16 cellular contexts compared by ENCODE assay signal in genomic region chr7:83475403-83475802, GRCh38.
A peak's percentile ranks its signal among the peaks of the same experiment; 100 is the strongest.
DNase-seq lines count a peak whose midpoint lies in the region; ATAC-seq, FAIRE-seq and TF ChIP-seq lines count a peak whose summit lies in the region.
"Had no signal": no experiment of that assay in that cellular context is flagged by ENCODE, and none has a peak within 500 bp of the region (broad histone marks: within the 10 kb centered on the region; RNA-seq: fewer than 3 reads in every experiment).

No MANE protein-coding gene starts in this region.

- peaks cover 5% of the 10 kb centered on the region for H3K9me3 Mint-ChIP-seq in CD4-positive, alpha-beta T cell
- H3K9me3 Mint-ChIP-seq: activated naive CD4-positive, alpha-beta T cell treated with anti-CD3 and anti-CD28 coated beads for 36 hours had no signal

- 0 out of 3 replicates have a peak, but pooled peaks cover 2% of the 10 kb centered on the region for H3K4me1 ChIP-seq in A549
- peaks cover 7% of the 10 kb centered on the region; the same call in 1 of the 2 replicates for H3K4me1 ChIP-seq in Panc1 (ENCODE audit: control insufficient read depth, insufficient read depth, low read length)
- no peaks in the 10 kb centered on the region for H3K4me1 ChIP-seq in foreskin keratinocyte

- 73% methylated on average over 6 of the region's 6 CpGs for WGBS in A549 (ENCODE audit: missing lambda C conversion rate)
- 61 to 80% methylated on average over 6 of the region's 6 CpGs for WGBS in lower leg skin, 2 donors

- intact Hi-C loops in Panc1 (cut with micrococcal nuclease; ENCODE audit: unreplicated experiment) (no loop called here), posterior vena cava (cut with DNase I) (no loop called here), lower leg skin (cut with DNase I; ENCODE audit: low total_unique reads) (no loop called here)
- intact Hi-C loops in CD4-positive, alpha-beta T cell (cut with DNase I, micrococcal nuclease) = no loop called here

- H3K4me3 ChIP-seq in A549 (no peak overlapping the region), GM06990 (replicated peaks; ENCODE audit: low read depth, low read length) (no peak overlapping the region), Panc1 (ENCODE audit: low read depth in 2 of 2, low read length in 2 of 2) (no peak overlapping the region), lower leg skin (ENCODE audit: low read depth, poor library complexity, severe bottlenecking) (no peak overlapping the region)
- H3K4me3 ChIP-seq: thoracic aorta had no signal

- H3K36me3 ChIP-seq in GM06990 (ENCODE audit: control insufficient read depth, insufficient read depth, low read length) (no peaks in the 10 kb centered on the region), Panc1 (ENCODE audit: control insufficient read depth, insufficient read depth, low read length) (no peaks in the 10 kb centered on the region)
- H3K36me3 ChIP-seq: thoracic aorta had no signal

- H3K4me1 Mint-ChIP-seq in CD4-positive, alpha-beta T cell (ENCODE audit: low read depth) = no peaks in the 10 kb centered on the region

- DNase-seq in A549 (ENCODE audit: low read depth in 1 of 2, low spot score in 1 of 2) = peak in 1 of 2 experiments; percentile 29
- DNase-seq in GM06990 (ENCODE audit: extremely low read depth, insufficient read length) = no peak
- DNase-seq in Panc1 (ENCODE audit: low read depth, low spot score) = no peak
- DNase-seq in foreskin keratinocyte = peak in 1 of 2 donors; percentile 5
- DNase-seq in posterior vena cava (ENCODE audit: low spot score) = no peak
- DNase-seq in lower leg skin (ENCODE audit: low spot score in 2 of 2) = no peak
- DNase-seq in SIG-M5 (lab: John Stamatoyannopoulos, UW) = no peak
- no peak for DNase-seq in CD4-positive, alpha-beta T cell
- DNase-seq: activated naive CD4-positive, alpha-beta T cell treated with anti-CD3 and anti-CD28 coated beads for 36 hours; AML-193; effector CD8-positive, alpha-beta T cell; EL; left colon; NCI-H2107 had no signal

- no TSS peak for BruUV-seq in Panc1 (replicated peaks; lab: Mats Ljungman, UMichigan)

- H3K4me3 Mint-ChIP-seq in CD4-positive, alpha-beta T cell = no peak overlapping the region
- H3K4me3 Mint-ChIP-seq: activated naive CD4-positive, alpha-beta T cell treated with anti-CD3 and anti-CD28 coated beads for 36 hours had no signal

- H3K27ac ChIP-seq in A549 (no peak overlapping the region), Panc1 (ENCODE audit: low read length) (peak overlapping the region; percentile 63; the same call in 1 of the 2 replicates), foreskin keratinocyte (no peak overlapping the region)
- no peak overlapping the region for H3K27ac ChIP-seq in CD4-positive, alpha-beta T cell (ENCODE audit: low read depth, low read length)
- H3K27ac ChIP-seq: KMS-11 had no signal

- CTCF ChIA-PET in A549 (lab: Yijun Ruan, JAX) = no interaction called here
- CTCF ChIA-PET in Panc1 (lab: Charles Lee) = no interaction called here
- CTCF ChIA-PET in CD4-positive, alpha-beta T cell (lab: Charles Lee) = no interaction called here

- POLR2A ChIA-PET in A549 (lab: Yijun Ruan, JAX) (no interaction called here), Panc1 (lab: Charles Lee) (no interaction called here)
- POLR2A ChIA-PET in CD4-positive, alpha-beta T cell (lab: Charles Lee) = no interaction called here

- H3K27me3 ChIP-seq in GM06990 (replicated peaks; ENCODE audit: control insufficient read depth, insufficient read depth, low read length) = no peaks in the 10 kb centered on the region
- no peaks in the 10 kb centered on the region for H3K27me3 ChIP-seq in Panc1 (ENCODE audit: control insufficient read depth, insufficient read depth, low read length)
- no peaks in the 10 kb centered on the region for H3K27me3 ChIP-seq in foreskin keratinocyte
- no peaks in the 10 kb centered on the region for H3K27me3 ChIP-seq in CD4-positive, alpha-beta T cell (ENCODE audit: control insufficient read depth, insufficient read depth, low read length)

- peak; percentile 54 to 68; a peak in 3 of 6 replicates for ATAC-seq in A549
- ATAC-seq in Panc1 = peak; percentile 84
- ATAC-seq in foreskin keratinocyte = peak; percentile 64
- no peak for ATAC-seq in CD4-positive, alpha-beta T cell (ENCODE audit: poor library complexity)
- ATAC-seq: left colon had no signal

- no peak for TF ChIP-seq POLR2A in A549 (IDR thresholded peaks at IDR 0.05; ENCODE audit: low read length)
- no peak for TF ChIP-seq POLR2A in lower leg skin (IDR thresholded peaks at IDR 0.05)

- H3K36me3 Mint-ChIP-seq in CD4-positive, alpha-beta T cell (ENCODE audit: low read depth) = no peaks in the 10 kb centered on the region

- no peak for TF ChIP-seq EP300 in A549 (IDR thresholded peaks at IDR 0.05)

- H3K9me3 ChIP-seq in A549 (no peaks in the 10 kb centered on the region), Panc1 (ENCODE audit: control insufficient read depth, insufficient read depth, low read depth, low read length) (no peaks in the 10 kb centered on the region; the same call in 1 of the 2 replicates)
- H3K9me3 ChIP-seq in CD4-positive, alpha-beta T cell (ENCODE audit: control insufficient read depth, low read length) = no peaks in the 10 kb centered on the region
- H3K9me3 ChIP-seq: thoracic aorta had no signal

- no peak overlapping the region for H3K27ac Mint-ChIP-seq in CD4-positive, alpha-beta T cell
- H3K27ac Mint-ChIP-seq: activated naive CD4-positive, alpha-beta T cell treated with anti-CD3 and anti-CD28 coated beads for 36 hours had no signal

- in situ Hi-C loops in Panc1 (cut with HindIII; ENCODE audit: low pct_unique_long_range_greater_than_20kb, low sequenced_read_pairs) = no loop called here

- no peak overlapping the region for H3K4me2 ChIP-seq in A549
- H3K4me2 ChIP-seq: KMS-11 had no signal

- no peak for TF ChIP-seq CTCF in A549 (IDR thresholded peaks at IDR 0.05)
- TF ChIP-seq CTCF in GM06990 (IDR thresholded peaks at IDR 0.05; ENCODE audit: insufficient read depth, low read length, poor library complexity, severe bottlenecking) = peak; percentile 25
- peak; percentile 45 for TF ChIP-seq CTCF in Panc1 (IDR thresholded peaks at IDR 0.05)
- TF ChIP-seq CTCF in foreskin keratinocyte (conservative IDR thresholded peaks at IDR 0.05) = peak; percentile 20
- TF ChIP-seq CTCF in lower leg skin (IDR thresholded peaks at IDR 0.05) = no peak
- TF ChIP-seq CTCF in CD4-positive, alpha-beta T cell (IDR thresholded peaks at IDR 0.05) = no peak

- no peak for FAIRE-seq in A549 (lab: Jason Lieb, UNC)

- no peaks in the 10 kb centered on the region for H3K27me3 Mint-ChIP-seq in CD4-positive, alpha-beta T cell

- no peak for TF ChIP-seq RAD21 in A549 (conservative IDR thresholded peaks at IDR 0.05 in 1 of 2, IDR thresholded peaks at IDR 0.05 in 1 of 2)

TF ChIP-seq in A549, 52 proteins besides CTCF, POLR2A, EP300 and RAD21:
- TF ChIP-seq HMGXB4 (CRISPR knock-in tag; IDR thresholded peaks at IDR 0.05; ENCODE audit: borderline replicate concordance) (no peak), CBX2 (IDR thresholded peaks at IDR 0.05; ENCODE audit: borderline replicate concordance, low read depth) (no peak), CHD2 (IDR thresholded peaks at IDR 0.05; ENCODE audit: low read length, partially characterized antibody) (no peak), NFE2L2 (conservative IDR thresholded peaks at IDR 0.05; ENCODE audit: low read length) (no peak), PHF8 (IDR thresholded peaks at IDR 0.05; ENCODE audit: borderline replicate concordance, low read depth) (no peak), MYC (IDR thresholded peaks at IDR 0.05; ENCODE audit: borderline replicate concordance, low read length) (no peak)

Comparison
In these comparisons a context has a peak if more than half of its experiments do, and no peak if none do; other contexts are left out.
1. CTCF ChIP-seq: peak in GM06990 (single experiment), Panc1 (single experiment) and foreskin keratinocyte (single experiment); none in A549 (single experiment), lower leg skin (0 of 3) and CD4-positive, alpha-beta T cell (single experiment).